1 cellular context compared by ENCODE assay signal in the genomic region with DNA sequence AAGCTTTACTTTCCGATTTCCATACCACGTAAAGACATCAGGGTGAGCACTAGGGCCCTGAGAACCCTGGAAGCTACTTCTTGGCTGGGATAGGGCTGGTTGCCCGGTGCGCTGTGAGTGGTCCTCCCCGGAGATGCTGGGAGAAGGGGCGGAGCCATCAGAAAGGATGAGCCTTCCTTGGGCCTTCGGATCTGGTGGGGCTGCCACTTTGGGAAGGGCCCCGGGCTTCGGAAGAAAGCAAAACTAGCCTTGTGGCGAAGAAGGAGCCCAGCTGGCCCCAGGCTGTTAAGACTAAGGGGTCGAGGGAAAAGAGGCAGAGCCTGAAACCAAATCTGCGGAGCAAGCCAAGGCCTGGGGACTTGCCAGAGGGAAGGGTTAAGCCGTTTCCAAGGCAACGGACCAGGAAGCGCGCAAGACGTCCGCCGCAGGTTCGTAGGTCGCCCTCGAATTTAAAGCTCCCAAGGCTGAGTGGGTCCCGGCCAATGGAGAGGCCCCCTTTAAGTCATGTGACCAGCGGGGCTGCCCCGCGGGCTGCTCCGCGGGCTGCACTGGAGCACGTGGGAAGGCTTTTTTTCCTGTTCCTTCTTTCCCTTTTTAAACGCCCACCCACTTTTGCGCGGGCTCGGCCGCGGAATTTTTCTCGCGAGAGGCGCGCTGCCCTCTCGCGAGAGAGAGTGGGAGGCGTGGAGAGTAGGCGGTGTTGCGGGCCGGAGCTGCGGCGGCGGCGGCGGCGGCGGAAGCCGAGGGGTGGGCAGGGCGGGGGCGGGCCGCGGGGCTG.
TF ChIP-seq lines count a peak whose summit lies in the region.

No MANE protein-coding gene starts in this region.

TF ChIP-seq in K562, 482 proteins besides CTCF, POLR2A, EP300 and RAD21 (continued from another document and continues in another):
- TF ChIP-seq, protein P1, sequence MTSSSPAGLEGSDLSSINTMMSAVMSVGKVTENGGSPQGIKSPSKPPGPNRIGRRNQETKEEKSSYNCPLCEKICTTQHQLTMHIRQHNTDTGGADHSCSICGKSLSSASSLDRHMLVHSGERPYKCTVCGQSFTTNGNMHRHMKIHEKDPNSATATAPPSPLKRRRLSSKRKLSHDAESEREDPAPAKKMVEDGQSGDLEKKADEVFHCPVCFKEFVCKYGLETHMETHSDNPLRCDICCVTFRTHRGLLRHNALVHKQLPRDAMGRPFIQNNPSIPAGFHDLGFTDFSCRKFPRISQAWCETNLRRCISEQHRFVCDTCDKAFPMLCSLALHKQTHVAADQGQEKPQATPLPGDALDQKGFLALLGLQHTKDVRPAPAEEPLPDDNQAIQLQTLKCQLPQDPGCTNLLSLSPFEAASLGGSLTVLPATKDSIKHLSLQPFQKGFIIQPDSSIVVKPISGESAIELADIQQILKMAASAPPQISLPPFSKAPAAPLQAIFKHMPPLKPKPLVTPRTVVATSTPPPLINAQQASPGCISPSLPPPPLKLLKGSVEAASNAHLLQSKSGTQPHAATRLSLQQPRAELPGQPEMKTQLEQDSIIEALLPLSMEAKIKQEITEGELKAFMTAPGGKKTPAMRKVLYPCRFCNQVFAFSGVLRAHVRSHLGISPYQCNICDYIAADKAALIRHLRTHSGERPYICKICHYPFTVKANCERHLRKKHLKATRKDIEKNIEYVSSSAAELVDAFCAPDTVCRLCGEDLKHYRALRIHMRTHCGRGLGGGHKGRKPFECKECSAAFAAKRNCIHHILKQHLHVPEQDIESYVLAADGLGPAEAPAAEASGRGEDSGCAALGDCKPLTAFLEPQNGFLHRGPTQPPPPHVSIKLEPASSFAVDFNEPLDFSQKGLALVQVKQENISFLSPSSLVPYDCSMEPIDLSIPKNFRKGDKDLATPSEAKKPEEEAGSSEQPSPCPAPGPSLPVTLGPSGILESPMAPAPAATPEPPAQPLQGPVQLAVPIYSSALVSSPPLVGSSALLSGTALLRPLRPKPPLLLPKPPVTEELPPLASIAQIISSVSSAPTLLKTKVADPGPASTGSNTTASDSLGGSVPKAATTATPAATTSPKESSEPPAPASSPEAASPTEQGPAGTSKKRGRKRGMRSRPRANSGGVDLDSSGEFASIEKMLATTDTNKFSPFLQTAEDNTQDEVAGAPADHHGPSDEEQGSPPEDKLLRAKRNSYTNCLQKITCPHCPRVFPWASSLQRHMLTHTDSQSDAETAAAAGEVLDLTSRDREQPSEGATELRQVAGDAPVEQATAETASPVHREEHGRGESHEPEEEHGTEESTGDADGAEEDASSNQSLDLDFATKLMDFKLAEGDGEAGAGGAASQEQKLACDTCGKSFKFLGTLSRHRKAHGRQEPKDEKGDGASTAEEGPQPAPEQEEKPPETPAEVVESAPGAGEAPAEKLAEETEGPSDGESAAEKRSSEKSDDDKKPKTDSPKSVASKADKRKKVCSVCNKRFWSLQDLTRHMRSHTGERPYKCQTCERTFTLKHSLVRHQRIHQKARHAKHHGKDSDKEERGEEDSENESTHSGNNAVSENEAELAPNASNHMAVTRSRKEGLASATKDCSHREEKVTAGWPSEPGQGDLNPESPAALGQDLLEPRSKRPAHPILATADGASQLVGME (CRISPR knock-in tag; IDR thresholded peaks at IDR 0.05) = no peak
- TF ChIP-seq, protein P2, sequence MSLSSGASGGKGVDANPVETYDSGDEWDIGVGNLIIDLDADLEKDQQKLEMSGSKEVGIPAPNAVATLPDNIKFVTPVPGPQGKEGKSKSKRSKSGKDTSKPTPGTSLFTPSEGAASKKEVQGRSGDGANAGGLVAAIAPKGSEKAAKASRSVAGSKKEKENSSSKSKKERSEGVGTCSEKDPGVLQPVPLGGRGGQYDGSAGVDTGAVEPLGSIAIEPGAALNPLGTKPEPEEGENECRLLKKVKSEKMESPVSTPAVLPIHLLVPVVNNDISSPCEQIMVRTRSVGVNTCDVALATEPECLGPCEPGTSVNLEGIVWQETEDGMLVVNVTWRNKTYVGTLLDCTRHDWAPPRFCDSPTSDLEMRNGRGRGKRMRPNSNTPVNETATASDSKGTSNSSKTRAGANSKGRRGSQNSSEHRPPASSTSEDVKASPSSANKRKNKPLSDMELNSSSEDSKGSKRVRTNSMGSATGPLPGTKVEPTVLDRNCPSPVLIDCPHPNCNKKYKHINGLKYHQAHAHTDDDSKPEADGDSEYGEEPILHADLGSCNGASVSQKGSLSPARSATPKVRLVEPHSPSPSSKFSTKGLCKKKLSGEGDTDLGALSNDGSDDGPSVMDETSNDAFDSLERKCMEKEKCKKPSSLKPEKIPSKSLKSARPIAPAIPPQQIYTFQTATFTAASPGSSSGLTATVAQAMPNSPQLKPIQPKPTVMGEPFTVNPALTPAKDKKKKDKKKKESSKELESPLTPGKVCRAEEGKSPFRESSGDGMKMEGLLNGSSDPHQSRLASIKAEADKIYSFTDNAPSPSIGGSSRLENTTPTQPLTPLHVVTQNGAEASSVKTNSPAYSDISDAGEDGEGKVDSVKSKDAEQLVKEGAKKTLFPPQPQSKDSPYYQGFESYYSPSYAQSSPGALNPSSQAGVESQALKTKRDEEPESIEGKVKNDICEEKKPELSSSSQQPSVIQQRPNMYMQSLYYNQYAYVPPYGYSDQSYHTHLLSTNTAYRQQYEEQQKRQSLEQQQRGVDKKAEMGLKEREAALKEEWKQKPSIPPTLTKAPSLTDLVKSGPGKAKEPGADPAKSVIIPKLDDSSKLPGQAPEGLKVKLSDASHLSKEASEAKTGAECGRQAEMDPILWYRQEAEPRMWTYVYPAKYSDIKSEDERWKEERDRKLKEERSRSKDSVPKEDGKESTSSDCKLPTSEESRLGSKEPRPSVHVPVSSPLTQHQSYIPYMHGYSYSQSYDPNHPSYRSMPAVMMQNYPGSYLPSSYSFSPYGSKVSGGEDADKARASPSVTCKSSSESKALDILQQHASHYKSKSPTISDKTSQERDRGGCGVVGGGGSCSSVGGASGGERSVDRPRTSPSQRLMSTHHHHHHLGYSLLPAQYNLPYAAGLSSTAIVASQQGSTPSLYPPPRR (CRISPR knock-in tag; IDR thresholded peaks at IDR 0.05; ENCODE audit: borderline replicate concordance) = no peak
- no peak for TF ChIP-seq NFATC3 (IDR thresholded peaks at IDR 0.05)
- TF ChIP-seq ZNF253 (CRISPR knock-in tag; conservative IDR thresholded peaks at IDR 0.05) = no peak
- no peak for TF ChIP-seq TAL1 (IDR thresholded peaks at IDR 0.05)
- TF ChIP-seq, protein P3, sequence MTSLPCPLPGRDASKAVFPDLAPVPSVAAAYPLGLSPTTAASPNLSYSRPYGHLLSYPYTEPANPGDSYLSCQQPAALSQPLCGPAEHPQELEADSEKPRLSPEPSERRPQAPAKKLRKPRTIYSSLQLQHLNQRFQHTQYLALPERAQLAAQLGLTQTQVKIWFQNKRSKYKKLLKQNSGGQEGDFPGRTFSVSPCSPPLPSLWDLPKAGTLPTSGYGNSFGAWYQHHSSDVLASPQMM (CRISPR knock-in tag; IDR thresholded peaks at IDR 0.05) = no peak
- no peak for TF ChIP-seq TSC22D4 (tag; IDR thresholded peaks at IDR 0.05)
- no peak for TF ChIP-seq SMARCC2 (IDR thresholded peaks at IDR 0.05; ENCODE audit: low read depth)
- TF ChIP-seq MCM5 (IDR thresholded peaks at IDR 0.05; ENCODE audit: low read depth) = no peak
- TF ChIP-seq, protein P4, sequence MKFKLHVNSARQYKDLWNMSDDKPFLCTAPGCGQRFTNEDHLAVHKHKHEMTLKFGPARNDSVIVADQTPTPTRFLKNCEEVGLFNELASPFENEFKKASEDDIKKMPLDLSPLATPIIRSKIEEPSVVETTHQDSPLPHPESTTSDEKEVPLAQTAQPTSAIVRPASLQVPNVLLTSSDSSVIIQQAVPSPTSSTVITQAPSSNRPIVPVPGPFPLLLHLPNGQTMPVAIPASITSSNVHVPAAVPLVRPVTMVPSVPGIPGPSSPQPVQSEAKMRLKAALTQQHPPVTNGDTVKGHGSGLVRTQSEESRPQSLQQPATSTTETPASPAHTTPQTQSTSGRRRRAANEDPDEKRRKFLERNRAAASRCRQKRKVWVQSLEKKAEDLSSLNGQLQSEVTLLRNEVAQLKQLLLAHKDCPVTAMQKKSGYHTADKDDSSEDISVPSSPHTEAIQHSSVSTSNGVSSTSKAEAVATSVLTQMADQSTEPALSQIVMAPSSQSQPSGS (CRISPR knock-in tag; IDR thresholded peaks at IDR 0.05) = no peak
- no peak for TF ChIP-seq COPS2 (conservative IDR thresholded peaks at IDR 0.05)
- 0 out of 2 replicates have a peak, but pooled peaks have one; percentile 33 for TF ChIP-seq HDAC2 (IDR thresholded peaks at IDR 0.05)
- 0 out of 2 replicates have a peak, but pooled peaks have one; percentile 15 for TF ChIP-seq MBD2 (IDR thresholded peaks at IDR 0.05; ENCODE audit: borderline replicate concordance, low read depth)
- no peak for TF ChIP-seq MLX (CRISPR knock-in tag; conservative IDR thresholded peaks at IDR 0.05)
- TF ChIP-seq POLR2B (IDR thresholded peaks at IDR 0.05; ENCODE audit: low read depth, partially characterized antibody) = no peak
- no peak for TF ChIP-seq ZNF184 (CRISPR knock-in tag; IDR thresholded peaks at IDR 0.05)
- TF ChIP-seq ZNF263 (CRISPR knock-in tag; IDR thresholded peaks at IDR 0.05; ENCODE audit: borderline replicate concordance) = no peak
- TF ChIP-seq MITF (IDR thresholded peaks at IDR 0.05) = no peak
- peak; percentile 94 for TF ChIP-seq MYC (IDR thresholded peaks at IDR 0.05; ENCODE audit: low read depth, low read length)
- peak; percentile 58; the same call in 1 of the 2 replicates for TF ChIP-seq MYC (CRISPR knock-in tag; IDR thresholded peaks at IDR 0.05; ENCODE audit: borderline replicate concordance, low read depth)
- TF ChIP-seq ZNF644 (tag; IDR thresholded peaks at IDR 0.05; ENCODE audit: low read depth) = no peak
- TF ChIP-seq STAT5A (IDR thresholded peaks at IDR 0.05; ENCODE audit: borderline replicate concordance, low read length) = no peak
- TF ChIP-seq ETV1 (tag; conservative IDR thresholded peaks at IDR 0.05; ENCODE audit: low read depth) = no peak
- TF ChIP-seq, protein P5, sequence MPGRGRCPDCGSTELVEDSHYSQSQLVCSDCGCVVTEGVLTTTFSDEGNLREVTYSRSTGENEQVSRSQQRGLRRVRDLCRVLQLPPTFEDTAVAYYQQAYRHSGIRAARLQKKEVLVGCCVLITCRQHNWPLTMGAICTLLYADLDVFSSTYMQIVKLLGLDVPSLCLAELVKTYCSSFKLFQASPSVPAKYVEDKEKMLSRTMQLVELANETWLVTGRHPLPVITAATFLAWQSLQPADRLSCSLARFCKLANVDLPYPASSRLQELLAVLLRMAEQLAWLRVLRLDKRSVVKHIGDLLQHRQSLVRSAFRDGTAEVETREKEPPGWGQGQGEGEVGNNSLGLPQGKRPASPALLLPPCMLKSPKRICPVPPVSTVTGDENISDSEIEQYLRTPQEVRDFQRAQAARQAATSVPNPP (IDR thresholded peaks at IDR 0.05; ENCODE audit: borderline replicate concordance, insufficient read depth, insufficient read length) = no peak
- no peak for TF ChIP-seq ZNF124 (CRISPR knock-in tag; IDR thresholded peaks at IDR 0.05)
- no peak for TF ChIP-seq ZNF354B (CRISPR knock-in tag; IDR thresholded peaks at IDR 0.05)
- no peak for TF ChIP-seq EWSR1 (IDR thresholded peaks at IDR 0.05; ENCODE audit: borderline replicate concordance, low read depth, partially characterized antibody)
- TF ChIP-seq, protein P6, sequence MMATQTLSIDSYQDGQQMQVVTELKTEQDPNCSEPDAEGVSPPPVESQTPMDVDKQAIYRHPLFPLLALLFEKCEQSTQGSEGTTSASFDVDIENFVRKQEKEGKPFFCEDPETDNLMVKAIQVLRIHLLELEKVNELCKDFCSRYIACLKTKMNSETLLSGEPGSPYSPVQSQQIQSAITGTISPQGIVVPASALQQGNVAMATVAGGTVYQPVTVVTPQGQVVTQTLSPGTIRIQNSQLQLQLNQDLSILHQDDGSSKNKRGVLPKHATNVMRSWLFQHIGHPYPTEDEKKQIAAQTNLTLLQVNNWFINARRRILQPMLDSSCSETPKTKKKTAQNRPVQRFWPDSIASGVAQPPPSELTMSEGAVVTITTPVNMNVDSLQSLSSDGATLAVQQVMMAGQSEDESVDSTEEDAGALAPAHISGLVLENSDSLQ (IDR thresholded peaks at IDR 0.05) = no peak
- TF ChIP-seq GTF2E2 (tag; IDR thresholded peaks at IDR 0.05) = no peak
- TF ChIP-seq BRF1 (IDR thresholded peaks at IDR 0.05; ENCODE audit: borderline replicate concordance, extremely low read depth, insufficient read length) = no peak
- TF ChIP-seq ZNF583 (CRISPR knock-in tag; IDR thresholded peaks at IDR 0.05) = no peak
- TF ChIP-seq ZBTB26 (CRISPR knock-in tag; IDR thresholded peaks at IDR 0.05) = no peak
- TF ChIP-seq TCF15 (CRISPR knock-in tag; IDR thresholded peaks at IDR 0.05) = no peak
- peak; percentile 65; the same call in 1 of the 2 replicates for TF ChIP-seq E2F4 (CRISPR knock-in tag; IDR thresholded peaks at IDR 0.05; ENCODE audit: low read depth)
- no peak for TF ChIP-seq ZNF77 (CRISPR knock-in tag; IDR thresholded peaks at IDR 0.05)
- no peak for TF ChIP-seq ZNF232 (CRISPR knock-in tag; IDR thresholded peaks at IDR 0.05)
- TF ChIP-seq MIER1 (IDR thresholded peaks at IDR 0.05; ENCODE audit: low read depth) = no peak
